ENCODE assay signal across 10 cellular contexts in the genomic region with DNA sequence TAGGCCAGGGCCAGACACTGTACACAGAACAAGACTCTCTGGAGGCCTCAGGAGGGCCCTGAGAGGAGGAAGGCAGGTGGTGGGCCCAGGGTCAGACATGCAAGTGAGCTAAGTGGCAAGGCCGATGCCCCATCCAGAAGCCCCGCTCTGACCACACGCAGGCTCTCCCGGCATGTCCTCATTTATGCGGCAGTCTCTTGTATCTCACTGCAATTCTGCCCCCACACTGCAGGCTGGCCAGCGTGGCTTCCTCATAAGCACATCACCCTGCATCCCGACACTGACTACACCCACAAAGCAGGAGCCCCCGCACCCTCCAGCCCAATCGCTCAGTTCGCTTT. TPM values are rescaled to one million over a fixed set of nuclear protein-coding genes. Genes with fewer than 3 reads are reported as not detected.
DNase-seq lines count a peak whose midpoint lies in the region; ATAC-seq and TF ChIP-seq lines count a peak whose summit lies in the region.
"Had no signal": no experiment of that assay in that cellular context is flagged by ENCODE, and none has a peak within 500 bp of the region (broad histone marks: within the 10 kb centered on the region; RNA-seq: fewer than 3 reads in every experiment).

No MANE protein-coding gene starts in this region.

- H3K4me1 ChIP-seq in adipocyte (ENCODE audit: control insufficient read depth, insufficient read depth, low read length) (peaks cover 49% of the 10 kb centered on the region), stomach (peaks cover 33 to 84% (median 45%) of the 10 kb centered on the region in 4 donors)

- H3K4me3 ChIP-seq in MG63 (no peak overlapping the region), adipocyte (ENCODE audit: low read length) (no peak overlapping the region), stomach (no peak overlapping the region)

- H3K36me3 ChIP-seq in MG63 (peaks cover 88% of the 10 kb centered on the region), adipocyte (ENCODE audit: control insufficient read depth, insufficient read depth, low read length, severe bottlenecking) (peaks cover 39% of the 10 kb centered on the region), stomach (peaks cover 4 to 29% (median 17%) of the 10 kb centered on the region in 4 donors)

- H3K27ac ChIP-seq in layer of hippocampus (ENCODE audit: low read depth, low read length) (peak overlapping the region; percentile 49), stomach (peak overlapping the region; percentile 53 to 88 (median 85))
- H3K27ac ChIP-seq: VCaP had no signal

- 56 to 88% (median 82%) methylated on average over 7 to 10 of the region's 10 CpGs for WGBS in stomach, 5 donors

- no peak for ATAC-seq in GM21529 (IDR thresholded peaks at IDR 0.05; ENCODE audit: unreplicated experiment)

- DNase-seq in MG63 (peak; percentile 39), adipocyte (ENCODE audit: low read depth) (no peak), stomach (no peak), mesenteric fat pad (ENCODE audit: low spot score) (no peak), OCI-M1 (lab: John Stamatoyannopoulos, UW) (no peak)
- DNase-seq: NCI-H1105 treated with DMSO at 0.1 percent for 48 hours, nucleus accumbens had no signal

- H3K9me3 ChIP-seq in MG63 (no peaks in the 10 kb centered on the region), adipocyte (ENCODE audit: control insufficient read depth, low read length) (no peaks in the 10 kb centered on the region), stomach (no peaks in the 10 kb centered on the region)

- no peak for TF ChIP-seq CTCF in stomach (IDR thresholded peaks at IDR 0.05)

- intact Hi-C loops in stomach (cut with DNase I; ENCODE audit: low total_unique reads): no loop called here

- no peaks in the 10 kb centered on the region for H3K27me3 ChIP-seq in MG63
- H3K27me3 ChIP-seq in adipocyte (replicated peaks; ENCODE audit: control insufficient read depth, insufficient read depth, low read length): no peaks in the 10 kb centered on the region
- no peaks in the 10 kb centered on the region for H3K27me3 ChIP-seq in layer of hippocampus (ENCODE audit: control insufficient read depth, insufficient read depth, low read length)
- H3K27me3 ChIP-seq in stomach: no peaks in the 10 kb centered on the region

- TF ChIP-seq POLR2A in stomach (IDR thresholded peaks at IDR 0.05): no peak

- H3K9ac ChIP-seq in adipocyte (ENCODE audit: low read length): peak overlapping the region; percentile 79

- TF ChIP-seq EP300 in stomach (IDR thresholded peaks at IDR 0.05): no peak

RNA-seq across cellular contexts. Expression of a gene that starts 17.5 kb away (rescaled TPM):
- 7.0 and 8.7 TPM in 2 replicates for total RNA-seq in MG63 (2014; rRNA removed; shearing (Covaris generic); ENCODE audit: low replicate concordance)
- 100 to 1,000 TPM in 1 of 5 donors, 10 to 100 TPM in 4; 10.1 to 172 (median 22.9) TPM for total RNA-seq in stomach
- 1 to 10 TPM; 2.3 to 6.0 (median 3.2) TPM for polyA plus RNA-seq in stomach
- total RNA-seq in mesenteric fat pad: 63.2 TPM

RNA-seq across cellular contexts. Expression of a gene that starts 40.0 kb away (rescaled TPM):
- total RNA-seq in MG63 (2014; rRNA removed; shearing (Covaris generic); ENCODE audit: low replicate concordance): not detected in 2 replicates
- total RNA-seq in stomach: not detected
- not detected for polyA plus RNA-seq in stomach
- not detected for total RNA-seq in mesenteric fat pad
